In genomic region chr10:78600121-78600665, GRCh38 we compare ENCODE assay signal across 20 cellular contexts.
"Had no signal": no experiment of that assay in that cellular context is flagged by ENCODE, and none has a peak within 500 bp of the region (broad histone marks: within the 10 kb centered on the region; RNA-seq: fewer than 3 reads in every experiment).

No MANE protein-coding gene starts in this region.

- H3K27ac Mint-ChIP-seq: effector memory CD8-positive, alpha-beta T cell; nephron; stimulated activated naive B cell treated with anti-CD40 and anti-IgM and Interleukin-4, amounts not matched to agents 10 μg/mL and 1 μg/mL and 100 μg/mL, for 72 hours had no signal

- H3K4me1 Mint-ChIP-seq: naive B cell; stimulated activated naive B cell treated with anti-CD40 and anti-IgM and Interleukin-4, amounts not matched to agents 10 μg/mL and 1 μg/mL and 100 μg/mL, for 72 hours had no signal

- H3K36me3 Mint-ChIP-seq: naive B cell; stimulated activated naive B cell treated with anti-CD40 and anti-IgM and Interleukin-4, amounts not matched to agents 10 μg/mL and 1 μg/mL and 100 μg/mL, for 72 hours had no signal

- H3K27ac ChIP-seq: colonic mucosa, dorsolateral prefrontal cortex, esophagus squamous epithelium, gastroesophageal sphincter, neutrophil, thoracic aorta had no signal

- H3K27me3 ChIP-seq: colonic mucosa, dorsolateral prefrontal cortex, gastroesophageal sphincter, neutrophil had no signal

- H3K4me3 ChIP-seq: colonic mucosa, dorsolateral prefrontal cortex, esophagus squamous epithelium, gastroesophageal sphincter, spleen, thoracic aorta had no signal

- H3K4me1 ChIP-seq: colonic mucosa, esophagus squamous epithelium had no signal

- H3K9me3 Mint-ChIP-seq: effector memory CD8-positive, alpha-beta T cell; naive B cell; nephron; stimulated activated naive B cell treated with anti-CD40 and anti-IgM and Interleukin-4, amounts not matched to agents 10 μg/mL and 1 μg/mL and 100 μg/mL, for 72 hours; stimulated activated naive CD8-positive, alpha-beta T cell treated with anti-CD3 and anti-CD28 coated beads, Interleukin-15, amount 100 ng/mL, for 72 hours had no signal

- H3K4me3 Mint-ChIP-seq: effector memory CD8-positive, alpha-beta T cell; naive B cell; nephron; stimulated activated naive B cell treated with anti-CD40 and anti-IgM and Interleukin-4, amounts not matched to agents 10 μg/mL and 1 μg/mL and 100 μg/mL, for 72 hours; stimulated activated naive CD8-positive, alpha-beta T cell treated with anti-CD3 and anti-CD28 coated beads, Interleukin-15, amount 100 ng/mL, for 72 hours had no signal

- H3K9me3 ChIP-seq: colonic mucosa, esophagus squamous epithelium, gastroesophageal sphincter, neutrophil, spleen, thoracic aorta had no signal

- DNase-seq: colonic mucosa; dorsolateral prefrontal cortex; effector memory CD8-positive, alpha-beta T cell; esophagus squamous epithelium; glutamatergic neuron; left colon; mesendoderm; naive B cell; posterior cingulate gyrus; spleen; stimulated activated CD4-positive, alpha-beta T cell treated with anti-CD3 and anti-CD28 coated beads, Interleukin-2, amount 100 ng/mL, for 24 hours; stimulated activated CD4-positive, alpha-beta T cell treated with anti-CD3 and anti-CD28 coated beads, Interleukin-4, amount 100 ng/mL, for 4 hours; stimulated activated naive B cell treated with anti-CD40 and anti-IgM and Interleukin-4, amounts not matched to agents 10 μg/mL and 1 μg/mL and 100 μg/mL, for 72 hours; stimulated activated naive CD8-positive, alpha-beta T cell treated with anti-CD3 and anti-CD28 coated beads, Interleukin-15, amount 100 ng/mL, for 72 hours; substantia nigra; trophoblast cell had no signal
